ENCODE assay signal across 17 cellular contexts in the genomic region with DNA sequence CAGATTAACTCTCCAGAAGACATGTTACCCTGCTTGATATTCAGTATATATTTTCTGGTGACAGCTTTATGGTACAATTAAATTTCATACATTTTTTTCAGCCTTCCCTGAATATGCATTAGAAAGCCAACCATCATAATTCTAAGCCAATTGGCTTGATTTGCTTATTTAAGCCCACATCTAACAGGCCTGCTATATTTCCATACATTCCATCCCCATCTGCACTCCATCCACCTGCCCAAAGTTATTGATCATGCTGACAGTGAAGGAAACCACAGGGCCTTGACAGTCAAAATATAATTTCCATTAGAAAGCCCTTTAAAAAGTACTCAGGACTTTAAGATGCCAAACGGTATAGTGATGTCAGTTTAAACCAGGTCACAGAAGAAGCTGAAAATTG.
DNase-seq lines count a peak whose midpoint lies in the region; ATAC-seq, FAIRE-seq and TF ChIP-seq lines count a peak whose summit lies in the region.
"Had no signal": no experiment of that assay in that cellular context is flagged by ENCODE, and none has a peak within 500 bp of the region (broad histone marks: within the 10 kb centered on the region; RNA-seq: fewer than 3 reads in every experiment).

No MANE protein-coding gene starts in this region.

- H3K36me3 ChIP-seq in SK-N-MC (ENCODE audit: insufficient read depth, low read length) = no peaks in the 10 kb centered on the region
- no peaks in the 10 kb centered on the region for H3K36me3 ChIP-seq in astrocyte (ENCODE audit: insufficient read depth, low read length)
- no peaks in the 10 kb centered on the region for H3K36me3 ChIP-seq in neural progenitor cell
- H3K36me3 ChIP-seq in esophagus muscularis mucosa = no peaks in the 10 kb centered on the region
- H3K36me3 ChIP-seq: BLaER1 treated with 17β-estradiol and CSF1 and Interleukin-3, amounts not matched to agents 10 nM and 100 nM; HAP-1 had no signal

- H4K20me1 ChIP-seq in astrocyte (ENCODE audit: insufficient read depth, low read length) (no peaks in the 10 kb centered on the region), neural progenitor cell (ENCODE audit: low read depth) (no peaks in the 10 kb centered on the region)
- H4K20me1 ChIP-seq: BLaER1 treated with 17β-estradiol and CSF1 and Interleukin-3, amounts not matched to agents 10 nM and 100 nM had no signal

- peak overlapping the region; percentile 53; the same call in 2 of the 3 replicates for H3K4me2 ChIP-seq in A549
- H3K4me2 ChIP-seq in astrocyte (ENCODE audit: low read length) = no peak overlapping the region
- H3K4me2 ChIP-seq in neural progenitor cell = no peak overlapping the region
- H3K4me2 ChIP-seq: BLaER1 treated with 17β-estradiol and CSF1 and Interleukin-3, amounts not matched to agents 10 nM and 100 nM had no signal

- H3K4me3 Mint-ChIP-seq in astrocyte (ENCODE audit: unreplicated experiment) (no peak overlapping the region), neural progenitor cell (no peak overlapping the region)
- H3K4me3 Mint-ChIP-seq in T-helper 2 cell treated with Interferon-gamma antibody and Interleukin-4, amounts not matched to agents 5 μg/mL and 100 μg/mL, for 36 hours = no peak overlapping the region
- H3K4me3 Mint-ChIP-seq: B cell; CD8-positive, alpha-beta T cell had no signal

- no peak overlapping the region for H3K27ac Mint-ChIP-seq in astrocyte (ENCODE audit: unreplicated experiment)
- peak overlapping the region; percentile 31 for H3K27ac Mint-ChIP-seq in neural progenitor cell
- H3K27ac Mint-ChIP-seq in T-helper 2 cell treated with Interferon-gamma antibody and Interleukin-4, amounts not matched to agents 5 μg/mL and 100 μg/mL, for 36 hours = no peak overlapping the region
- H3K27ac Mint-ChIP-seq: B cell; CD8-positive, alpha-beta T cell had no signal

- ATAC-seq in A549 = no peak
- ATAC-seq: CD8-positive, alpha-beta T cell; GM12878 had no signal

- CTCF ChIA-PET in A549 (lab: Yijun Ruan, JAX) = no interaction called here

- no peak for TF ChIP-seq POLR2A in A549 (IDR thresholded peaks at IDR 0.05; ENCODE audit: low read length)
- no peak for TF ChIP-seq POLR2A in esophagus muscularis mucosa (IDR thresholded peaks at IDR 0.05; ENCODE audit: low read depth)

- POLR2A ChIA-PET in A549 (lab: Yijun Ruan, JAX) = no interaction called here

- intact Hi-C loops in esophagus muscularis mucosa (cut with DNase I) = no loop called here

- H3F3A ChIP-seq in neural progenitor cell (ENCODE audit: low read depth) = no peaks in the 10 kb centered on the region

- no peak for TF ChIP-seq RAD21 in A549 (conservative IDR thresholded peaks at IDR 0.05 in 1 of 2, IDR thresholded peaks at IDR 0.05 in 1 of 2)

- H3K9ac ChIP-seq in SK-N-MC (ENCODE audit: insufficient read length) (no peak overlapping the region), astrocyte (ENCODE audit: low read length) (no peak overlapping the region), neural progenitor cell (no peak overlapping the region)
- H3K9ac ChIP-seq: BLaER1 treated with 17β-estradiol and CSF1 and Interleukin-3, amounts not matched to agents 10 nM and 100 nM; GM23248 had no signal

- H3K4me1 ChIP-seq in A549 (peaks cover 51% of the 10 kb centered on the region), astrocyte (ENCODE audit: insufficient read depth, low read length) (no peaks in the 10 kb centered on the region), neural progenitor cell (no peaks in the 10 kb centered on the region), esophagus muscularis mucosa (no peaks in the 10 kb centered on the region)
- H3K4me1 ChIP-seq: BLaER1 treated with 17β-estradiol and CSF1 and Interleukin-3, amounts not matched to agents 10 nM and 100 nM had no signal

- WGBS in A549 (ENCODE audit: missing lambda C conversion rate) = 39% methylated on average over 1 of the region's 1 CpG
- 48% methylated on average over 1 of the region's 1 CpG for WGBS in esophagus muscularis mucosa

- peaks cover 11% of the 10 kb centered on the region for H3K4me1 Mint-ChIP-seq in astrocyte (ENCODE audit: low read depth, unreplicated experiment)
- peaks cover 45% of the 10 kb centered on the region for H3K4me1 Mint-ChIP-seq in neural progenitor cell
- no peaks in the 10 kb centered on the region for H3K4me1 Mint-ChIP-seq in T-helper 2 cell treated with Interferon-gamma antibody and Interleukin-4, amounts not matched to agents 5 μg/mL and 100 μg/mL, for 36 hours (ENCODE audit: low read depth)
- H3K4me1 Mint-ChIP-seq: B cell had no signal

- no peak for TF ChIP-seq EP300 in A549 (IDR thresholded peaks at IDR 0.05)
- no peak for TF ChIP-seq EP300 in esophagus muscularis mucosa (IDR thresholded peaks at IDR 0.05)

- no peaks in the 10 kb centered on the region for H3K36me3 Mint-ChIP-seq in astrocyte (ENCODE audit: low read depth, unreplicated experiment)
- peaks cover 7% of the 10 kb centered on the region for H3K36me3 Mint-ChIP-seq in neural progenitor cell
- H3K36me3 Mint-ChIP-seq in T-helper 2 cell treated with Interferon-gamma antibody and Interleukin-4, amounts not matched to agents 5 μg/mL and 100 μg/mL, for 36 hours (ENCODE audit: low read depth) = no peaks in the 10 kb centered on the region
- H3K36me3 Mint-ChIP-seq: CD8-positive, alpha-beta T cell had no signal

- FAIRE-seq in A549 (lab: Jason Lieb, UNC) (no peak), astrocyte (lab: Jason Lieb, UNC) (no peak)
- FAIRE-seq: GM12878 had no signal

- no peaks in the 10 kb centered on the region for H3K27me3 ChIP-seq in astrocyte (ENCODE audit: insufficient read depth, low read length)
- no peaks in the 10 kb centered on the region for H3K27me3 ChIP-seq in neural progenitor cell
- H3K27me3 ChIP-seq in esophagus muscularis mucosa = no peaks in the 10 kb centered on the region
- H3K27me3 ChIP-seq: BLaER1 treated with 17β-estradiol and CSF1 and Interleukin-3, amounts not matched to agents 10 nM and 100 nM had no signal

- H3K27me3 Mint-ChIP-seq in astrocyte (ENCODE audit: low read depth, unreplicated experiment) = no peaks in the 10 kb centered on the region
- H3K27me3 Mint-ChIP-seq in neural progenitor cell (ENCODE audit: insufficient read depth, low read depth) = no peaks in the 10 kb centered on the region
- H3K27me3 Mint-ChIP-seq in T-helper 2 cell treated with Interferon-gamma antibody and Interleukin-4, amounts not matched to agents 5 μg/mL and 100 μg/mL, for 36 hours (ENCODE audit: low read depth) = peaks cover 3% of the 10 kb centered on the region

- H2AFZ ChIP-seq in astrocyte (ENCODE audit: low read depth, low read length) = no peak overlapping the region
- peak overlapping the region; percentile 8 for H2AFZ ChIP-seq in neural progenitor cell (replicated peaks)
- H2AFZ ChIP-seq: GM23248 had no signal

- no peaks in the 10 kb centered on the region for H3K79me2 ChIP-seq in astrocyte (ENCODE audit: insufficient read depth, low read length)
- H3K79me2 ChIP-seq in neural progenitor cell (ENCODE audit: low read depth) = no peaks in the 10 kb centered on the region

- H3K9me3 ChIP-seq in A549 (no peaks in the 10 kb centered on the region), SK-N-MC (ENCODE audit: low read depth, low read length) (no peaks in the 10 kb centered on the region), astrocyte (ENCODE audit: insufficient read depth, low read depth, low read length) (peaks cover 2% of the 10 kb centered on the region), neural progenitor cell (ENCODE audit: low read depth) (no peaks in the 10 kb centered on the region), esophagus muscularis mucosa (no peaks in the 10 kb centered on the region)
- H3K9me3 ChIP-seq: BLaER1 treated with 17β-estradiol and CSF1 and Interleukin-3, amounts not matched to agents 10 nM and 100 nM; HAP-1 had no signal

- H3K27ac ChIP-seq in A549 = no peak overlapping the region
- peak overlapping the region; percentile 77; the same call in 1 of the 2 replicates for H3K27ac ChIP-seq in SK-N-MC
- no peak overlapping the region for H3K27ac ChIP-seq in astrocyte (ENCODE audit: low read depth, low read length)
- H3K27ac ChIP-seq in neural progenitor cell = no peak overlapping the region
- H3K27ac ChIP-seq in esophagus muscularis mucosa (replicated peaks in 1 of 4) = no peak overlapping the region
- H3K27ac ChIP-seq: 22Rv1; BLaER1 treated with 17β-estradiol and CSF1 and Interleukin-3, amounts not matched to agents 10 nM and 100 nM; GM23248 had no signal

- H3K9me3 Mint-ChIP-seq in astrocyte (ENCODE audit: unreplicated experiment) (peaks cover 3% of the 10 kb centered on the region), neural progenitor cell (peaks cover 18% of the 10 kb centered on the region)
- H3K9me3 Mint-ChIP-seq in T-helper 2 cell treated with Interferon-gamma antibody and Interleukin-4, amounts not matched to agents 5 μg/mL and 100 μg/mL, for 36 hours = no peaks in the 10 kb centered on the region
- H3K9me3 Mint-ChIP-seq: CD8-positive, alpha-beta T cell had no signal

- H3K4me3 ChIP-seq in A549 = no peak overlapping the region
- peak overlapping the region; percentile 14 for H3K4me3 ChIP-seq in SK-N-MC
- H3K4me3 ChIP-seq in astrocyte (ENCODE audit: insufficient read depth, low read depth, low read length) = no peak overlapping the region
- no peak overlapping the region for H3K4me3 ChIP-seq in neural progenitor cell
- no peak overlapping the region for H3K4me3 ChIP-seq in esophagus muscularis mucosa
- H3K4me3 ChIP-seq: BLaER1 treated with 17β-estradiol and CSF1 and Interleukin-3, amounts not matched to agents 10 nM and 100 nM; GM12878; GM23248; HAP-1 had no signal

- DNase-seq in A549 (ENCODE audit: low read depth in 1 of 2, low spot score in 1 of 2) = no peak
- no peak for DNase-seq in SK-N-MC (ENCODE audit: low read depth, low spot score)
- DNase-seq in astrocyte (ENCODE audit: low read depth) = peak; percentile 61
- no peak for DNase-seq in neural progenitor cell (ENCODE audit: low spot score)
- no peak for DNase-seq in UCSD-AML1 (lab: John Stamatoyannopoulos, UW; ENCODE audit: unreplicated experiment)
- no peak for DNase-seq in esophagus muscularis mucosa (ENCODE audit: extremely low spot score)
- no peak for DNase-seq in T-helper 2 cell treated with Interferon-gamma antibody and Interleukin-4, amounts not matched to agents 5 μg/mL and 100 μg/mL, for 36 hours (ENCODE audit: low spot score)
- DNase-seq: Calu3; CD8-positive, alpha-beta T cell; DND-41; EL; GM23248 had no signal

- TF ChIP-seq CTCF in A549 (IDR thresholded peaks at IDR 0.05) (no peak), astrocyte (IDR thresholded peaks at IDR 0.05; ENCODE audit: insufficient read depth, low read depth, low read length) (no peak), neural progenitor cell (IDR thresholded peaks at IDR 0.05) (no peak), esophagus muscularis mucosa (IDR thresholded peaks at IDR 0.05) (no peak)

TF ChIP-seq in A549, 52 proteins besides CTCF, POLR2A, EP300 and RAD21:
- no peak for TF ChIP-seq RFX5 (IDR thresholded peaks at IDR 0.05)
